Comparison of ENCODE assay signal across 8 cellular contexts in genomic region chr7:157386979-157387800, GRCh38. TPM values are rescaled to one million over a fixed set of nuclear protein-coding genes. Genes with fewer than 3 reads are reported as not detected.
A peak's percentile ranks its signal among the peaks of the same experiment; 100 is the strongest.
DNase-seq lines count a peak whose midpoint lies in the region; ATAC-seq, FAIRE-seq and TF ChIP-seq lines count a peak whose summit lies in the region.

No MANE protein-coding gene starts in this region.

- no peak for TF ChIP-seq EP300 in suprapubic skin (IDR thresholded peaks at IDR 0.05)

- DNase-seq in DMS 273 (lab: John Stamatoyannopoulos, UW; ENCODE audit: unreplicated experiment) (peak; percentile 90), RCC 7860 (ENCODE audit: low spot score) (peak; percentile 68), fibroblast of the conjunctiva (ENCODE audit: low read depth) (peak; percentile 43), nucleus accumbens (lab: John Stamatoyannopoulos, UW) (peak in 43 of 56 donors; percentile 6 to 77 (median 39)), suprapubic skin (ENCODE audit: low spot score in 2 of 2) (peak; percentile 91)
- peak; percentile 85 to 88 for DNase-seq in activated T-cell treated with anti-CD3 and anti-CD28 coated beads, Interleukin-2, amount 50 U/mL, for 72 hours

- H3K4me1 Mint-ChIP-seq in activated T-cell treated with anti-CD3 and anti-CD28 coated beads, Interleukin-2, amount 50 U/mL, for 72 hours (ENCODE audit: low read depth): peaks cover 41% of the 10 kb centered on the region

- H3K4me1 ChIP-seq in HUES48 (ENCODE audit: control insufficient read depth, insufficient read depth, low read length) (peaks cover 17% of the 10 kb centered on the region; the same call in 1 of the 2 replicates), suprapubic skin (peaks cover 24% of the 10 kb centered on the region)

- peak overlapping the region in 1 of 2 donors; percentile 70 for H3K4me3 Mint-ChIP-seq in activated T-cell treated with anti-CD3 and anti-CD28 coated beads, Interleukin-2, amount 50 U/mL, for 72 hours

- no peak for TF ChIP-seq POLR2A in suprapubic skin (IDR thresholded peaks at IDR 0.05)

- TF ChIP-seq CTCF in suprapubic skin (IDR thresholded peaks at IDR 0.05): peak; percentile 83 to 86

- peak overlapping the region; percentile 98 for H3K27ac Mint-ChIP-seq in activated T-cell treated with anti-CD3 and anti-CD28 coated beads, Interleukin-2, amount 50 U/mL, for 72 hours

- no peaks in the 10 kb centered on the region for H3K9me3 ChIP-seq in HUES48 (ENCODE audit: control insufficient read depth, insufficient read depth, low read length)
- no peaks in the 10 kb centered on the region for H3K9me3 ChIP-seq in suprapubic skin

- H3K4me3 ChIP-seq in HUES48 (ENCODE audit: low read depth, low read length) (no peak overlapping the region), suprapubic skin (no peak overlapping the region)

- no peaks in the 10 kb centered on the region for H3K27me3 Mint-ChIP-seq in activated T-cell treated with anti-CD3 and anti-CD28 coated beads, Interleukin-2, amount 50 U/mL, for 72 hours (ENCODE audit: low read depth)

- FAIRE-seq in RCC 7860 (lab: Jason Lieb, UNC): no peak

- H3K27ac ChIP-seq in HUES48 (ENCODE audit: low read depth, low read length) (peak overlapping the region; percentile 79), suprapubic skin (peak overlapping the region; percentile 9)

- H3K27me3 ChIP-seq in HUES48 (ENCODE audit: control insufficient read depth, insufficient read depth, low read length): no peaks in the 10 kb centered on the region
- no peaks in the 10 kb centered on the region for H3K27me3 ChIP-seq in suprapubic skin

- WGBS in suprapubic skin: 45% methylated on average over 23 of the region's 23 CpGs

- H3K9me3 Mint-ChIP-seq in activated T-cell treated with anti-CD3 and anti-CD28 coated beads, Interleukin-2, amount 50 U/mL, for 72 hours: no peaks in the 10 kb centered on the region

- peak; percentile 97 for ATAC-seq in GM21367 (IDR thresholded peaks at IDR 0.05; ENCODE audit: unreplicated experiment)
- ATAC-seq in activated T-cell treated with anti-CD3 and anti-CD28 coated beads, Interleukin-2, amount 50 U/mL, for 72 hours (replicated peaks in 1 of 2): peak; percentile 94

- peaks cover 7 to 17% of the 10 kb centered on the region in 2 donors for H3K36me3 Mint-ChIP-seq in activated T-cell treated with anti-CD3 and anti-CD28 coated beads, Interleukin-2, amount 50 U/mL, for 72 hours (ENCODE audit: insufficient read depth in 2 of 2)

- no peak overlapping the region for H3K9ac ChIP-seq in HUES48 (ENCODE audit: low read depth, low read length)

- H3K36me3 ChIP-seq in HUES48 (ENCODE audit: control insufficient read depth, insufficient read depth, low read length): peaks cover 90% of the 10 kb centered on the region
- H3K36me3 ChIP-seq in suprapubic skin: peaks cover 63% of the 10 kb centered on the region

RNA-seq across cellular contexts. Expression of gene DNAJB6, which starts 50.4 kb away (rescaled TPM):
- total RNA-seq in activated T-cell treated with anti-CD3 and anti-CD28 coated beads, Interleukin-2, amount 50 U/mL, for 72 hours: 100 to 1,000 TPM; 103 to 116 TPM
- 100 to 1,000 TPM; 152 to 230 (median 185) TPM for total RNA-seq in suprapubic skin

Comparison
In these comparisons a context has a peak if more than half of its experiments do, and no peak if none do; other contexts are left out.
1. DNase-seq: peak in every context shown above with its lines; median percentile 91 in suprapubic skin; 90 in DMS 273; 86 in activated T-cell treated with anti-CD3 and anti-CD28 coated beads, Interleukin-2, amount 50 U/mL, for 72 hours; 68 in RCC 7860; 43 in fibroblast of the conjunctiva; 39 in nucleus accumbens.